1 cellular context compared by ENCODE assay signal in genomic region chr13:98118865-98119264, GRCh38.
TF ChIP-seq lines count a peak whose summit lies in the region.

No MANE protein-coding gene starts in this region.

TF ChIP-seq in HepG2, 621 proteins besides CTCF, POLR2A, EP300 and RAD21:
- no peak for TF ChIP-seq TAF1 (CRISPR knock-in tag; IDR thresholded peaks at IDR 0.05)
- TF ChIP-seq PREB (CRISPR knock-in tag; IDR thresholded peaks at IDR 0.05) = no peak
- no peak for TF ChIP-seq KLF12 (CRISPR knock-in tag; IDR thresholded peaks at IDR 0.05; ENCODE audit: borderline replicate concordance)
- TF ChIP-seq CREB1 (IDR thresholded peaks at IDR 0.05) = no peak
- TF ChIP-seq CREB1 (CRISPR knock-in tag; IDR thresholded peaks at IDR 0.05) = no peak
- no peak for TF ChIP-seq ZNF800 (CRISPR knock-in tag; IDR thresholded peaks at IDR 0.05)
- TF ChIP-seq MNT (IDR thresholded peaks at IDR 0.05) = no peak
- TF ChIP-seq ZNF770 (CRISPR knock-in tag; IDR thresholded peaks at IDR 0.05) = no peak
- no peak for TF ChIP-seq ZFP90 (CRISPR knock-in tag; IDR thresholded peaks at IDR 0.05; ENCODE audit: borderline replicate concordance)
